14 cellular contexts compared by ENCODE assay signal in genomic region chr20:43752051-43752360, GRCh38. TPM values are rescaled to one million over a fixed set of nuclear protein-coding genes. Genes with fewer than 3 reads are reported as not detected.
A peak's percentile ranks its signal among the peaks of the same experiment; 100 is the strongest.
DNase-seq lines count a peak whose midpoint lies in the region; ATAC-seq, FAIRE-seq and TF ChIP-seq lines count a peak whose summit lies in the region.
"Had no signal": no experiment of that assay in that cellular context is flagged by ENCODE, and none has a peak within 500 bp of the region (broad histone marks: within the 10 kb centered on the region; RNA-seq: fewer than 3 reads in every experiment).

No MANE protein-coding gene starts in this region.

- no peak overlapping the region for H3K4me3 ChIP-seq in AG04450 (ENCODE audit: low read depth, low read length)
- no peak overlapping the region for H3K4me3 ChIP-seq in endothelial cell of umbilical vein (replicated peaks in 1 of 3; ENCODE audit: insufficient read depth in 1 of 3, low read depth in 1 of 3, low read length in 3 of 3)
- H3K4me3 ChIP-seq: gastrocnemius medialis, SJCRH30 had no signal

- H3K79me2 ChIP-seq in endothelial cell of umbilical vein (ENCODE audit: control insufficient read depth, insufficient read depth, low read length): no peaks in the 10 kb centered on the region

- H3K27ac Mint-ChIP-seq in T-cell (peak overlapping the region; percentile 10 to 28), type B pancreatic cell (no peak overlapping the region)

- H3K36me3 ChIP-seq in endothelial cell of umbilical vein (ENCODE audit: control insufficient read depth in 2 of 2, extremely low read depth in 1 of 2, insufficient read depth in 2 of 2, low read length in 2 of 2): no peaks in the 10 kb centered on the region
- H3K36me3 ChIP-seq: BE2C, gastrocnemius medialis, SJCRH30 had no signal

- H3K4me3 Mint-ChIP-seq in T-cell (peak overlapping the region in 1 of 3 donors; percentile 1), type B pancreatic cell (no peak overlapping the region)

- dilution Hi-C loops in endothelial cell of umbilical vein (cut with MboI; ENCODE audit: extremely low pct_ligation_motif_present, low sequenced_read_pairs): loop anchor here (25.0 kb wide), 1 partner anchor 160 kb away; the partner anchor contains the start of gene TOX2

- no peaks in the 10 kb centered on the region for H3K36me3 Mint-ChIP-seq in T-cell
- no peaks in the 10 kb centered on the region for H3K36me3 Mint-ChIP-seq in type B pancreatic cell

- peaks cover 27 to 31% (median 29%) of the 10 kb centered on the region in 3 donors for H3K4me1 Mint-ChIP-seq in T-cell
- no peaks in the 10 kb centered on the region for H3K4me1 Mint-ChIP-seq in type B pancreatic cell (ENCODE audit: unreplicated experiment)

- no peaks in the 10 kb centered on the region for H3K9me3 Mint-ChIP-seq in T-cell
- peaks cover 4% of the 10 kb centered on the region for H3K9me3 Mint-ChIP-seq in type B pancreatic cell

- no peak overlapping the region for H3K9ac ChIP-seq in endothelial cell of umbilical vein (replicated peaks; ENCODE audit: extremely low read depth, insufficient read depth, low read length)

- FAIRE-seq in GM12891 (lab: Jason Lieb, UNC) (peak; percentile 9), endothelial cell of umbilical vein (lab: Jason Lieb, UNC) (no peak)

- POLR2A ChIA-PET in AG04450 (lab: Yijun Ruan, JAX): interaction anchor here (1.0 kb wide), 1 partner anchor 92 kb away, joined by 3 read pairs; no protein-coding TSS in a partner anchor
- POLR2A ChIA-PET in T-cell (lab: Charles Lee): no interaction called here
- POLR2A ChIA-PET in endothelial cell of umbilical vein (lab: Charles Lee): no interaction called here

- H3K9me1 ChIP-seq in endothelial cell of umbilical vein (replicated peaks; ENCODE audit: control insufficient read depth, extremely low read depth, insufficient read depth, low read length): no peaks in the 10 kb centered on the region

- H2AFZ ChIP-seq in endothelial cell of umbilical vein (ENCODE audit: low read depth, low read length): peak overlapping the region; percentile 35

- H3K27me3 ChIP-seq in AG04450 (ENCODE audit: control insufficient read depth, insufficient read depth, low read length) (no peaks in the 10 kb centered on the region), endothelial cell of umbilical vein (ENCODE audit: control insufficient read depth in 2 of 2, insufficient read depth in 2 of 2, low read length in 2 of 2) (no peaks in the 10 kb centered on the region)
- H3K27me3 ChIP-seq: BE2C, SJCRH30 had no signal

- intact Hi-C loops in endothelial cell of umbilical vein (cut with micrococcal nuclease): no loop called here

- TF ChIP-seq CTCF in AG04450 (IDR thresholded peaks at IDR 0.05; ENCODE audit: low read depth, low read length) (no peak), endothelial cell of umbilical vein (IDR thresholded peaks at IDR 0.05; ENCODE audit: extremely low read depth in 1 of 2, insufficient read depth in 1 of 2, low read depth in 1 of 2, low read length in 2 of 2) (no peak), type B pancreatic cell (conservative IDR thresholded peaks at IDR 0.05) (no peak)

- peaks cover 12% of the 10 kb centered on the region for H3K4me1 ChIP-seq in endothelial cell of umbilical vein (ENCODE audit: control insufficient read depth, extremely low read depth, insufficient read depth, low read length)
- H3K4me1 ChIP-seq: gastrocnemius medialis had no signal

- peak overlapping the region; percentile 65 for H3K27ac ChIP-seq in AG04450 (ENCODE audit: low read depth, low read length)
- no peak overlapping the region for H3K27ac ChIP-seq in endothelial cell of umbilical vein (ENCODE audit: insufficient read depth, low read depth, low read length)
- H3K27ac ChIP-seq: gastrocnemius medialis, SJCRH30 had no signal

- TF ChIP-seq POLR2A in GM12891 (IDR thresholded peaks at IDR 0.05; ENCODE audit: low read depth, low read length) (no peak), endothelial cell of umbilical vein (IDR thresholded peaks at IDR 0.05; ENCODE audit: low read depth, low read length) (no peak)

- peak overlapping the region; percentile 1 for H3K4me2 ChIP-seq in endothelial cell of umbilical vein (ENCODE audit: insufficient read depth, low read length)

- H3K27me3 Mint-ChIP-seq in T-cell (peaks cover 0 to 11% of the 10 kb centered on the region in 2 donors), type B pancreatic cell (peaks cover 39% of the 10 kb centered on the region)

- no peak for ATAC-seq in T-cell (replicated peaks in 1 of 4)
- ATAC-seq: gastrocnemius medialis had no signal

- H4K20me1 ChIP-seq in endothelial cell of umbilical vein (replicated peaks; ENCODE audit: control insufficient read depth, extremely low read depth, insufficient read depth, low read length): no peaks in the 10 kb centered on the region

- CTCF ChIA-PET in AG04450 (lab: Charles Lee) (interaction anchor here (6.5 kb wide), 1 partner anchor 329 kb away, joined by 197 read pairs; no protein-coding TSS in a partner anchor), T-cell (lab: Charles Lee) (interaction anchor here in 1 of 2 donors (0.6 kb wide), 1 partner anchor 341 kb away, joined by 4 read pairs; no protein-coding TSS in a partner anchor), endothelial cell of umbilical vein (lab: Charles Lee) (interaction anchor here (1.0 to 9.9 kb wide), 5 partner anchors 15 to 329 kb away, joined by 3 to 191 read pairs (median 3); no protein-coding TSS in a partner anchor)

- BruUV-seq in endothelial cell of umbilical vein (replicated peaks; lab: Mats Ljungman, UMichigan): no TSS peak

- no peak for DNase-seq in AG04450 (ENCODE audit: low read depth, low spot score)
- no peak for DNase-seq in GM12891 (ENCODE audit: insufficient read length, low spot score)
- no peak for DNase-seq in T-cell
- DNase-seq in endothelial cell of umbilical vein (ENCODE audit: low read depth, low spot score): no peak
- no peak for DNase-seq in NCI-H1694 treated with DMSO at 0.1 percent for 48 hours (lab: John Stamatoyannopoulos, UW)
- no peak for DNase-seq in type B pancreatic cell (ENCODE audit: extremely low spot score, unreplicated experiment)
- DNase-seq in SKM-1 (lab: John Stamatoyannopoulos, UW; ENCODE audit: unreplicated experiment): no peak
- DNase-seq in nucleus accumbens (lab: John Stamatoyannopoulos, UW): no peak
- DNase-seq: BE2C, gastrocnemius medialis, NCI-H2081 had no signal

- no peaks in the 10 kb centered on the region; the same call in 1 of the 2 replicates for H3K9me3 ChIP-seq in AG04450 (ENCODE audit: control insufficient read depth, insufficient read depth, low read length)
- no peaks in the 10 kb centered on the region for H3K9me3 ChIP-seq in endothelial cell of umbilical vein (replicated peaks; ENCODE audit: control insufficient read depth, insufficient read depth, low read length)
- H3K9me3 ChIP-seq: BE2C, gastrocnemius medialis, SJCRH30 had no signal

TF ChIP-seq in GM12891, 5 proteins besides CTCF, POLR2A, EP300 and RAD21:
- TF ChIP-seq PAX5 (IDR thresholded peaks at IDR 0.05; ENCODE audit: insufficient read depth, low read length, severe bottlenecking) (no peak), TAF1 (IDR thresholded peaks at IDR 0.05; ENCODE audit: low read depth, low read length) (no peak), POU2F2 (IDR thresholded peaks at IDR 0.05; ENCODE audit: low read depth, low read length) (no peak), POLR2AphosphoS5 (IDR thresholded peaks at IDR 0.05; ENCODE audit: low read depth, low read length) (no peak), SPI1 (IDR thresholded peaks at IDR 0.05; ENCODE audit: low read depth, low read length) (no peak)

TF ChIP-seq in endothelial cell of umbilical vein, 7 proteins besides CTCF, POLR2A, EP300 and RAD21:
- TF ChIP-seq MYC (IDR thresholded peaks at IDR 0.05; ENCODE audit: low read depth, low read length) (no peak), POLR2AphosphoS5 (IDR thresholded peaks at IDR 0.05; ENCODE audit: insufficient read depth, low read depth, low read length) (no peak), MAX (IDR thresholded peaks at IDR 0.05; ENCODE audit: insufficient read depth, insufficient read length) (no peak), JUN (IDR thresholded peaks at IDR 0.05; ENCODE audit: borderline replicate concordance, insufficient read depth, insufficient read length, low read depth) (no peak)

RNA-seq across cellular contexts. Expression of gene GTSF1L, which starts 25.2 kb away (rescaled TPM):
- not detected in 2 replicates for polyA plus RNA-seq in AG04450 (2011; rRNA removed)
- polyA minus RNA-seq in AG04450 (2011; rRNA and poly(A)+ RNA removed): not detected in 2 replicates
- polyA plus RNA-seq in GM12891 (2012; ENCODE audit: low read depth, missing spikeins): 0.12 TPM
- under 1 TPM in 3 of 5 donors, not detected in 2; 0.30 to 0.63 (median 0.53) TPM for total RNA-seq in T-cell
- not detected in 2 replicates for total RNA-seq in endothelial cell of umbilical vein
- polyA plus RNA-seq in endothelial cell of umbilical vein: not detected in 2 replicates
- polyA plus RNA-seq in endothelial cell of umbilical vein (2011; cell fraction: cytosol; rRNA removed): not detected in 2 replicates
- polyA plus RNA-seq in endothelial cell of umbilical vein (2011; cell fraction: nucleus; rRNA removed): not detected in 2 replicates
- polyA plus RNA-seq in endothelial cell of umbilical vein (2012): not detected in 2 replicates
- not detected in 2 replicates for polyA minus RNA-seq in endothelial cell of umbilical vein
- polyA minus RNA-seq in endothelial cell of umbilical vein (2011; cell fraction: cytosol; rRNA and poly(A)+ RNA removed): not detected
- not detected in 2 replicates for polyA minus RNA-seq in endothelial cell of umbilical vein (2011; cell fraction: nucleus; rRNA and poly(A)+ RNA removed)
- total RNA-seq in type B pancreatic cell (ENCODE audit: low replicate concordance): not detected in 2 replicates
- total RNA-seq: dermis microvascular lymphatic vessel endothelial cell, gastrocnemius medialis, pulmonary artery endothelial cell, SJCRH30 had no signal
